Comparison of ENCODE assay signal across 14 cellular contexts in the genomic region with DNA sequence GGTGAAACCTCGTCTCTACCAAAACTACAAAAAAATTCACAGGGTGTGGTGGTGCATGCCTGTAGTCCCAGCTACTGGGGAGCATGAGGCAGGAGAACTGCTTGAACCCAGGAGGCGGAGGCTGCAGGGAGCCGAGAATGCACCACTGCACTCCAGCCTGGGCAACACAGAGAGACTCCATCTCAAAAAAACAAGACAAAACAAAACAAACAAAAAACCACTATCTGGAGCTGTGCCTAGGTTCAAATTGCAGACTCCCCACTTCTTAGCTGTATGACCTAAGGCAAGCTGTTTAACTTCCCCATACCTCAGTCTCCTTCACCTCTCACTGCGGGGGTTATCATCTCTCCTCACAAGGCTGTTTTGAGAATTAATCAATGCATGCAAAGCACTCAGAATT.
A peak's percentile ranks its signal among the peaks of the same experiment; 100 is the strongest.
DNase-seq lines count a peak whose midpoint lies in the region; TF ChIP-seq lines count a peak whose summit lies in the region.
"Had no signal": no experiment of that assay in that cellular context is flagged by ENCODE, and none has a peak within 500 bp of the region (broad histone marks: within the 10 kb centered on the region; RNA-seq: fewer than 3 reads in every experiment).

No MANE protein-coding gene starts in this region.

- no peaks in the 10 kb centered on the region for H3K9me3 ChIP-seq in trophoblast cell (ENCODE audit: insufficient read depth, low read depth, low read length)
- no peaks in the 10 kb centered on the region for H3K9me3 ChIP-seq in testis

- no peak overlapping the region for H3K27ac Mint-ChIP-seq in activated CD4-positive, alpha-beta T cell treated with anti-CD3 and anti-CD28 coated beads, Interleukin-2, amount 10 ng/mL, durations not matched to agents 24 days and 14 days
- no peak overlapping the region for H3K27ac Mint-ChIP-seq in immature natural killer cell
- H3K27ac Mint-ChIP-seq: CD4-positive, alpha-beta T cell had no signal

- H3K4me2 ChIP-seq in trophoblast cell (ENCODE audit: low read length) = no peak overlapping the region

- H3K4me1 Mint-ChIP-seq in activated CD4-positive, alpha-beta T cell treated with anti-CD3 and anti-CD28 coated beads, Interleukin-2, amount 10 ng/mL, durations not matched to agents 24 days and 14 days = peaks cover 40% of the 10 kb centered on the region
- peaks cover 23 to 49% of the 10 kb centered on the region in 2 donors for H3K4me1 Mint-ChIP-seq in immature natural killer cell

- no peak overlapping the region for H4K12ac ChIP-seq in trophoblast cell (ENCODE audit: low read depth, low read length)

- intact Hi-C loops in activated CD4-positive, alpha-beta T cell treated with anti-CD3 and anti-CD28 coated beads, Interleukin-2, amount 10 ng/mL, durations not matched to agents 24 days and 14 days (cut with micrococcal nuclease) = loop anchor here (10.0 kb wide), 1 partner anchor 186 kb away; no protein-coding TSS in a partner anchor
- intact Hi-C loops in testis (cut with DNase I; ENCODE audit: low total_unique reads) = no loop called here

- H3K4me3 ChIP-seq in trophoblast cell (ENCODE audit: low read depth, low read length) (no peak overlapping the region), testis (no peak overlapping the region)

- H3K18ac ChIP-seq in trophoblast cell (ENCODE audit: low read length) = peak overlapping the region; percentile 45

- H2BK120ac ChIP-seq in trophoblast cell (ENCODE audit: insufficient read depth, low read length, poor library complexity) = no peak overlapping the region

- no peak overlapping the region for H2BK5ac ChIP-seq in trophoblast cell (ENCODE audit: low read depth, low read length, poor library complexity)

- TF ChIP-seq POLR2A in testis (IDR thresholded peaks at IDR 0.05) = no peak

- H3K27ac ChIP-seq in trophoblast cell (ENCODE audit: low read depth, low read length) (no peak overlapping the region), testis (no peak overlapping the region)

- H4K91ac ChIP-seq in trophoblast cell (ENCODE audit: low read depth, low read length) = no peak overlapping the region

- WGBS in trophoblast cell (ENCODE audit: extremely low coverage, insufficient coverage, insufficient read length) = no CpG with 5 or more reads among the region's 4 CpGs
- 90 to 97% methylated on average over 4 of the region's 4 CpGs for WGBS in testis, 2 donors

- H3K36me3 ChIP-seq in trophoblast cell (ENCODE audit: control insufficient read depth in 1 of 2, insufficient read depth in 2 of 2, low read length in 2 of 2) (no peaks in the 10 kb centered on the region), testis (ENCODE audit: low read depth, missing control alignments) (no peaks in the 10 kb centered on the region)

- TF ChIP-seq CTCF in testis (IDR thresholded peaks at IDR 0.05) = no peak

- H3K14ac ChIP-seq in trophoblast cell (ENCODE audit: low read length) = no peak overlapping the region

- no peak overlapping the region for H3K4me3 Mint-ChIP-seq in activated CD4-positive, alpha-beta T cell treated with anti-CD3 and anti-CD28 coated beads, Interleukin-2, amount 10 ng/mL, durations not matched to agents 24 days and 14 days
- no peak overlapping the region for H3K4me3 Mint-ChIP-seq in immature natural killer cell
- H3K4me3 Mint-ChIP-seq: CD4-positive, alpha-beta T cell; H9 had no signal

- no peak overlapping the region for H2AFZ ChIP-seq in trophoblast cell (ENCODE audit: insufficient read depth, low read length, poor library complexity)

- H2BK12ac ChIP-seq in trophoblast cell (ENCODE audit: low read length) = no peak overlapping the region

- H3K27me3 Mint-ChIP-seq in activated CD4-positive, alpha-beta T cell treated with anti-CD3 and anti-CD28 coated beads, Interleukin-2, amount 10 ng/mL, durations not matched to agents 24 days and 14 days = no peaks in the 10 kb centered on the region
- H3K27me3 Mint-ChIP-seq in immature natural killer cell (ENCODE audit: low read depth in 3 of 3) = peaks cover 1 to 3% (median 2%) of the 10 kb centered on the region in 3 donors
- H3K27me3 Mint-ChIP-seq: CD4-positive, alpha-beta T cell had no signal

- H2AK5ac ChIP-seq in trophoblast cell (ENCODE audit: low read length) = no peak overlapping the region

- no peaks in the 10 kb centered on the region for H3K79me1 ChIP-seq in trophoblast cell (ENCODE audit: low read length)

- peaks cover 10% of the 10 kb centered on the region for H3K36me3 Mint-ChIP-seq in activated CD4-positive, alpha-beta T cell treated with anti-CD3 and anti-CD28 coated beads, Interleukin-2, amount 10 ng/mL, durations not matched to agents 24 days and 14 days (ENCODE audit: low read depth)
- H3K36me3 Mint-ChIP-seq in immature natural killer cell = no peaks in the 10 kb centered on the region

- DNase-seq in activated CD4-positive, alpha-beta T cell treated with anti-CD3 and anti-CD28 coated beads, Interleukin-2, amount 10 ng/mL, durations not matched to agents 24 days and 14 days = peak; percentile 29
- no peak for DNase-seq in activated CD4-positive, alpha-beta T cell treated with anti-CD3 and anti-CD28 coated beads, Interleukin-2, amount 50 U/mL, for 48 hours
- DNase-seq in M059J (ENCODE audit: low read depth) (peak; percentile 59), trophoblast cell (no peak), testis (no peak), immature natural killer cell (no peak), glomerular visceral epithelial cell (ENCODE audit: extremely low spot score) (no peak)
- DNase-seq: ACHN; C1 segment of cervical spinal cord; CD4-positive, alpha-beta T cell; DMS79 treated with DMSO at 0.1 percent for 48 hours; EL; GOT3; H9 had no signal

- no peak overlapping the region for H3K4ac ChIP-seq in trophoblast cell (ENCODE audit: low read depth, low read length)

- H3K23ac ChIP-seq in trophoblast cell (ENCODE audit: low read length) = no peak overlapping the region

- no peak overlapping the region for H3K9ac ChIP-seq in trophoblast cell (ENCODE audit: low read length)

- no peaks in the 10 kb centered on the region for H3K27me3 ChIP-seq in trophoblast cell (ENCODE audit: insufficient read depth, low read length)
- no peaks in the 10 kb centered on the region for H3K27me3 ChIP-seq in testis

- H3K9me3 Mint-ChIP-seq in activated CD4-positive, alpha-beta T cell treated with anti-CD3 and anti-CD28 coated beads, Interleukin-2, amount 10 ng/mL, durations not matched to agents 24 days and 14 days = no peaks in the 10 kb centered on the region
- H3K9me3 Mint-ChIP-seq in immature natural killer cell = no peaks in the 10 kb centered on the region
- H3K9me3 Mint-ChIP-seq: CD4-positive, alpha-beta T cell; H9 had no signal

- no peaks in the 10 kb centered on the region for H3K79me2 ChIP-seq in trophoblast cell (ENCODE audit: control insufficient read depth, insufficient read depth, low read length, poor library complexity)

- H3K4me1 ChIP-seq in trophoblast cell (ENCODE audit: control insufficient read depth in 1 of 2, insufficient read depth in 2 of 2, low read length in 2 of 2) = peaks cover 0 to 5% of the 10 kb centered on the region in 2 experiments
- H3K4me1 ChIP-seq in testis = no peaks in the 10 kb centered on the region

- H4K8ac ChIP-seq in trophoblast cell (ENCODE audit: low read depth, low read length) = no peak overlapping the region

Comparison
In these comparisons a context has a peak if more than half of its experiments do, and no peak if none do; other contexts are left out.
1. DNase-seq: peak in activated CD4-positive, alpha-beta T cell treated with anti-CD3 and anti-CD28 coated beads, Interleukin-2, amount 10 ng/mL, durations not matched to agents 24 days and 14 days (single experiment) and M059J (single experiment); none in activated CD4-positive, alpha-beta T cell treated with anti-CD3 and anti-CD28 coated beads, Interleukin-2, amount 50 U/mL, for 48 hours (0 of 2), trophoblast cell (0 of 2), testis (single experiment), immature natural killer cell (0 of 3) and glomerular visceral epithelial cell (single experiment).